In genomic region chr11:106449756-106450155, GRCh38 we compare ENCODE assay signal across 1 cellular context.
A peak's percentile ranks its signal among the peaks of the same experiment; 100 is the strongest.
TF ChIP-seq lines count a peak whose summit lies in the region.

No MANE protein-coding gene starts in this region.

TF ChIP-seq in HepG2, 621 proteins besides CTCF, POLR2A, EP300 and RAD21 (continues in another document):
- TF ChIP-seq REPIN1 (CRISPR knock-in tag; IDR thresholded peaks at IDR 0.05; ENCODE audit: borderline replicate concordance, low read depth) = no peak
- no peak; the same call in 1 of the 2 replicates for TF ChIP-seq THRA (CRISPR knock-in tag; IDR thresholded peaks at IDR 0.05; ENCODE audit: borderline replicate concordance)
- no peak for TF ChIP-seq FOXC1 (CRISPR knock-in tag; IDR thresholded peaks at IDR 0.05; ENCODE audit: borderline replicate concordance)
- TF ChIP-seq, protein P1, sequence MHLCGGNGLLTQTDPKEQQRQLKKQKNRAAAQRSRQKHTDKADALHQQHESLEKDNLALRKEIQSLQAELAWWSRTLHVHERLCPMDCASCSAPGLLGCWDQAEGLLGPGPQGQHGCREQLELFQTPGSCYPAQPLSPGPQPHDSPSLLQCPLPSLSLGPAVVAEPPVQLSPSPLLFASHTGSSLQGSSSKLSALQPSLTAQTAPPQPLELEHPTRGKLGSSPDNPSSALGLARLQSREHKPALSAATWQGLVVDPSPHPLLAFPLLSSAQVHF (CRISPR knock-in tag; IDR thresholded peaks at IDR 0.05) = no peak
- TF ChIP-seq CEBPB (IDR thresholded peaks at IDR 0.05; ENCODE audit: borderline replicate concordance, low read depth, low read length) = peak; percentile 89
- no peak for TF ChIP-seq ZNF619 (CRISPR knock-in tag; IDR thresholded peaks at IDR 0.05)
- TF ChIP-seq GABPB1 (CRISPR knock-in tag; IDR thresholded peaks at IDR 0.05) = no peak
- TF ChIP-seq FOXP4 (CRISPR knock-in tag; IDR thresholded peaks at IDR 0.05) = no peak
- TF ChIP-seq ZNF17 (CRISPR knock-in tag; IDR thresholded peaks at IDR 0.05) = no peak
- no peak for TF ChIP-seq RFX5 (IDR thresholded peaks at IDR 0.05; ENCODE audit: low read depth, low read length)
- TF ChIP-seq, protein P2, sequence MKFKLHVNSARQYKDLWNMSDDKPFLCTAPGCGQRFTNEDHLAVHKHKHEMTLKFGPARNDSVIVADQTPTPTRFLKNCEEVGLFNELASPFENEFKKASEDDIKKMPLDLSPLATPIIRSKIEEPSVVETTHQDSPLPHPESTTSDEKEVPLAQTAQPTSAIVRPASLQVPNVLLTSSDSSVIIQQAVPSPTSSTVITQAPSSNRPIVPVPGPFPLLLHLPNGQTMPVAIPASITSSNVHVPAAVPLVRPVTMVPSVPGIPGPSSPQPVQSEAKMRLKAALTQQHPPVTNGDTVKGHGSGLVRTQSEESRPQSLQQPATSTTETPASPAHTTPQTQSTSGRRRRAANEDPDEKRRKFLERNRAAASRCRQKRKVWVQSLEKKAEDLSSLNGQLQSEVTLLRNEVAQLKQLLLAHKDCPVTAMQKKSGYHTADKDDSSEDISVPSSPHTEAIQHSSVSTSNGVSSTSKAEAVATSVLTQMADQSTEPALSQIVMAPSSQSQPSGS (CRISPR knock-in tag; IDR thresholded peaks at IDR 0.05) = no peak
- no peak for TF ChIP-seq ZNF451 (CRISPR knock-in tag; IDR thresholded peaks at IDR 0.05)
- TF ChIP-seq ZXDC (CRISPR knock-in tag; IDR thresholded peaks at IDR 0.05) = no peak
- no peak for TF ChIP-seq ADNP (CRISPR knock-in tag; IDR thresholded peaks at IDR 0.05)
- TF ChIP-seq KLF16 (CRISPR knock-in tag; IDR thresholded peaks at IDR 0.05) = 0 out of 4 replicates have a peak, but pooled peaks of 1 of the 2 experiments have one; percentile 20
- TF ChIP-seq YEATS2 (CRISPR knock-in tag; IDR thresholded peaks at IDR 0.05; ENCODE audit: borderline replicate concordance) = no peak
- no peak for TF ChIP-seq MEIS1 (CRISPR knock-in tag; IDR thresholded peaks at IDR 0.05; ENCODE audit: borderline replicate concordance)
- TF ChIP-seq PHF8 (CRISPR knock-in tag; IDR thresholded peaks at IDR 0.05) = no peak
- TF ChIP-seq BRF2 (CRISPR knock-in tag; IDR thresholded peaks at IDR 0.05) = no peak
- no peak for TF ChIP-seq HMG20A (CRISPR knock-in tag; IDR thresholded peaks at IDR 0.05; ENCODE audit: borderline replicate concordance)
- TF ChIP-seq FIP1L1 (IDR thresholded peaks at IDR 0.05; ENCODE audit: borderline replicate concordance, insufficient read depth, low read depth, low read length) = no peak
- TF ChIP-seq ZNF431 (CRISPR knock-in tag; IDR thresholded peaks at IDR 0.05; ENCODE audit: borderline replicate concordance, low read depth) = no peak
- no peak for TF ChIP-seq ZBTB40 (IDR thresholded peaks at IDR 0.05)
- no peak for TF ChIP-seq ZBTB40 (CRISPR knock-in tag; IDR thresholded peaks at IDR 0.05)
- peak; percentile 54; the same call in 1 of the 2 replicates for TF ChIP-seq ZBTB7B (CRISPR knock-in tag; IDR thresholded peaks at IDR 0.05)
- no peak for TF ChIP-seq ZNF121 (CRISPR knock-in tag; IDR thresholded peaks at IDR 0.05)
- no peak for TF ChIP-seq SMARCC2 (IDR thresholded peaks at IDR 0.05)
- TF ChIP-seq SIX4 (CRISPR knock-in tag; IDR thresholded peaks at IDR 0.05) = peak; percentile 86
- TF ChIP-seq SNAPC5 (CRISPR knock-in tag; IDR thresholded peaks at IDR 0.05; ENCODE audit: borderline replicate concordance) = no peak
- TF ChIP-seq, protein P3, sequence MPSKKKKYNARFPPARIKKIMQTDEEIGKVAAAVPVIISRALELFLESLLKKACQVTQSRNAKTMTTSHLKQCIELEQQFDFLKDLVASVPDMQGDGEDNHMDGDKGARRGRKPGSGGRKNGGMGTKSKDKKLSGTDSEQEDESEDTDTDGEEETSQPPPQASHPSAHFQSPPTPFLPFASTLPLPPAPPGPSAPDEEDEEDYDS (CRISPR knock-in tag; IDR thresholded peaks at IDR 0.05) = no peak
- no peak for TF ChIP-seq SETDB1 (CRISPR knock-in tag; IDR thresholded peaks at IDR 0.05; ENCODE audit: borderline replicate concordance)
- no peak for TF ChIP-seq FLYWCH1 (CRISPR knock-in tag; IDR thresholded peaks at IDR 0.05)
- peak; percentile 15; the same call in 1 of the 2 replicates for TF ChIP-seq ZNF281 (CRISPR knock-in tag; IDR thresholded peaks at IDR 0.05; ENCODE audit: borderline replicate concordance)
- TF ChIP-seq SOX6 (IDR thresholded peaks at IDR 0.05) = no peak
- peak; percentile 81 for TF ChIP-seq SOX6 (CRISPR knock-in tag; IDR thresholded peaks at IDR 0.05)
- no peak for TF ChIP-seq ZNF282 (IDR thresholded peaks at IDR 0.05; ENCODE audit: partially characterized antibody)
- no peak for TF ChIP-seq ZNF614 (CRISPR knock-in tag; IDR thresholded peaks at IDR 0.05; ENCODE audit: borderline replicate concordance)
- TF ChIP-seq ETV6 (CRISPR knock-in tag; conservative IDR thresholded peaks at IDR 0.05) = no peak
- no peak for TF ChIP-seq ZNF549 (CRISPR knock-in tag; IDR thresholded peaks at IDR 0.05)
- no peak for TF ChIP-seq TAF15 (IDR thresholded peaks at IDR 0.05; ENCODE audit: low read depth, low read length, poor library complexity, severe bottlenecking)
- peak; percentile 84 for TF ChIP-seq TCF7 (IDR thresholded peaks at IDR 0.05; ENCODE audit: low read depth)
- TF ChIP-seq SALL1 (CRISPR knock-in tag; IDR thresholded peaks at IDR 0.05) = peak; percentile 48
